Comparison of ENCODE assay signal across 23 cellular contexts in genomic region chr5:128099944-128100343, GRCh38.
"Had no signal": no experiment of that assay in that cellular context is flagged by ENCODE, and none has a peak within 500 bp of the region (broad histone marks: within the 10 kb centered on the region; RNA-seq: fewer than 3 reads in every experiment).

No MANE protein-coding gene starts in this region.

- ATAC-seq: activated CD8-positive, alpha-beta T cell treated with anti-CD3 and anti-CD28 coated beads, Interleukin-2, amount 10 ng/mL, durations not matched to agents 7 days and 5 days; activated naive CD4-positive, alpha-beta T cell treated with anti-CD3 and anti-CD28 coated beads, Interleukin-2, amount 50 U/mL, for 72 hours; activated naive CD8-positive, alpha-beta T cell treated with anti-CD3 and anti-CD28 coated beads, Interleukin-2, amount 50 U/mL, for 24 hours; K562; PC-3; WTC11 had no signal

- H3K27ac Mint-ChIP-seq: activated CD8-positive, alpha-beta T cell treated with anti-CD3 and anti-CD28 coated beads, Interleukin-2, amount 10 ng/mL, durations not matched to agents 7 days and 5 days; activated naive CD4-positive, alpha-beta T cell treated with anti-CD3 and anti-CD28 coated beads, Interleukin-2, amount 50 U/mL, for 72 hours; activated naive CD8-positive, alpha-beta T cell treated with anti-CD3 and anti-CD28 coated beads, Interleukin-2, amount 50 U/mL, for 24 hours; T-helper 1 cell treated with Interleukin-12 subunit alpha and Interleukin-12 subunit beta and Interleukin-4 antibody, amounts not matched to agents 30 μg/mL and 1 μg/mL, for 36 hours; WTC11 had no signal

- DNase-seq: activated CD4-positive, alpha-beta T cell treated with anti-CD3 and anti-CD28 coated beads for 48 hours; activated CD4-positive, alpha-beta T cell treated with anti-CD3 and anti-CD28 coated beads, Interleukin-2, amount 50 U/mL, for 4 hours; activated CD4-positive, CD25-positive, alpha-beta regulatory T cell treated with anti-CD3 and anti-CD28 coated beads, Interleukin-2, amount 50 U/mL, for 72 hours; activated CD8-positive, alpha-beta memory T cell treated with anti-CD3 and anti-CD28 coated beads, Interleukin-2, amount 50 U/mL, for 48 hours; activated CD8-positive, alpha-beta T cell treated with anti-CD3 and anti-CD28 coated beads, Interleukin-2, amount 10 ng/mL, durations not matched to agents 7 days and 5 days; activated effector memory CD4-positive, alpha-beta T cell treated with Interleukin-2 at 50 U/mL for 16 hours; activated naive CD4-positive, alpha-beta T cell; activated naive CD8-positive, alpha-beta T cell treated with anti-CD3 and anti-CD28 coated beads, Interleukin-2, amount 50 U/mL, for 24 hours; activated T-cell treated with anti-CD3 and anti-CD28 coated beads, Interleukin-2, amount 50 U/mL, for 1 hour; amniotic stem cell; Kasumi-1; NCI-H1105 treated with DMSO at 0.1 percent for 48 hours; NCI-H1436 treated with DMSO at 0.1 percent for 48 hours; NCI-H187; NCI-H2081; NCI-H446; NCI-H524; PC-3; SHP77 had no signal

- FAIRE-seq: K562 had no signal

- H3K4me3 Mint-ChIP-seq: activated CD8-positive, alpha-beta T cell treated with anti-CD3 and anti-CD28 coated beads, Interleukin-2, amount 10 ng/mL, durations not matched to agents 7 days and 5 days; activated naive CD8-positive, alpha-beta T cell treated with anti-CD3 and anti-CD28 coated beads, Interleukin-2, amount 50 U/mL, for 24 hours; T-helper 1 cell treated with Interleukin-12 subunit alpha and Interleukin-12 subunit beta and Interleukin-4 antibody, amounts not matched to agents 30 μg/mL and 1 μg/mL, for 36 hours; WTC11 had no signal

- H3K4me3 ChIP-seq: K562 had no signal

- H3K27me3 Mint-ChIP-seq: activated naive CD8-positive, alpha-beta T cell treated with anti-CD3 and anti-CD28 coated beads, Interleukin-2, amount 50 U/mL, for 24 hours had no signal

- H3K4me1 Mint-ChIP-seq: WTC11 had no signal
